10 cellular contexts compared by ENCODE assay signal in genomic region chr1:201791051-201791774, GRCh38. TPM values are rescaled to one million over a fixed set of nuclear protein-coding genes. Genes with fewer than 3 reads are reported as not detected.
DNase-seq lines count a peak whose midpoint lies in the region; ATAC-seq and TF ChIP-seq lines count a peak whose summit lies in the region.
"Had no signal": no experiment of that assay in that cellular context is flagged by ENCODE, and none has a peak within 500 bp of the region (broad histone marks: within the 10 kb centered on the region; RNA-seq: fewer than 3 reads in every experiment).

No MANE protein-coding gene starts in this region.

- H3K27ac Mint-ChIP-seq in type B pancreatic cell, result peak overlapping the region; percentile 17

- H3K4me1 ChIP-seq in duodenal mucosa (ENCODE audit: control insufficient read depth in 1 of 2, insufficient read depth in 2 of 2, low read length in 2 of 2) (peaks cover 16 to 20% of the 10 kb centered on the region in 2 donors), mucosa of rectum (ENCODE audit: control insufficient read depth in 2 of 2, insufficient read depth in 2 of 2, low read length in 2 of 2) (peaks cover 0 to 22% of the 10 kb centered on the region in 2 donors)

- H3K9me3 ChIP-seq in duodenal mucosa (ENCODE audit: control insufficient read depth in 1 of 2, low read length in 2 of 2) (no peaks in the 10 kb centered on the region), mucosa of rectum (ENCODE audit: control insufficient read depth in 2 of 2, low read length in 2 of 2) (no peaks in the 10 kb centered on the region)

- peak overlapping the region; percentile 2 for H3K27ac ChIP-seq in duodenal mucosa (ENCODE audit: low read depth, low read length)
- peak overlapping the region; percentile 66 to 76 for H3K27ac ChIP-seq in mucosa of rectum (ENCODE audit: low read depth in 2 of 2, low read length in 2 of 2)
- H3K27ac ChIP-seq: 22Rv1 had no signal

- H3K9me3 Mint-ChIP-seq in type B pancreatic cell, result no peaks in the 10 kb centered on the region

- H3K27me3 ChIP-seq in duodenal mucosa (ENCODE audit: control insufficient read depth in 1 of 2, insufficient read depth in 2 of 2, low read length in 2 of 2) (no peaks in the 10 kb centered on the region), mucosa of rectum (ENCODE audit: control insufficient read depth in 2 of 2, insufficient read depth in 2 of 2, low read length in 2 of 2) (no peaks in the 10 kb centered on the region)

- H3K4me3 ChIP-seq in duodenal mucosa (ENCODE audit: low read depth in 1 of 2, low read length in 2 of 2) (no peak overlapping the region), mucosa of rectum (ENCODE audit: low read length in 2 of 2) (no peak overlapping the region)

- H3K4me3 Mint-ChIP-seq in type B pancreatic cell, result peak overlapping the region; percentile 8

- peak; percentile 52 for DNase-seq in NCI-H2107 treated with DMSO at 0.1 percent for 48 hours (lab: John Stamatoyannopoulos, UW; ENCODE audit: unreplicated experiment)
- DNase-seq in NCI-H2107 (lab: John Stamatoyannopoulos, UW), result no peak
- no peak for DNase-seq in type B pancreatic cell (ENCODE audit: extremely low spot score, unreplicated experiment)
- DNase-seq in activated CD4-positive, alpha-beta T cell treated with anti-CD3 and anti-CD28 coated beads, Interleukin-2, amount 50 U/mL, for 1 hour, result no peak
- DNase-seq: SIG-M5 had no signal

- H3K27me3 Mint-ChIP-seq in type B pancreatic cell, result no peaks in the 10 kb centered on the region

- H3K36me3 Mint-ChIP-seq in type B pancreatic cell, result peaks cover 51% of the 10 kb centered on the region

- TF ChIP-seq CTCF in type B pancreatic cell (conservative IDR thresholded peaks at IDR 0.05), result no peak

- peaks cover 4 to 33% of the 10 kb centered on the region in 2 donors for H3K36me3 ChIP-seq in duodenal mucosa (ENCODE audit: control insufficient read depth in 1 of 2, insufficient read depth in 2 of 2, low read length in 2 of 2)
- H3K36me3 ChIP-seq in mucosa of rectum (ENCODE audit: control insufficient read depth in 2 of 2, insufficient read depth in 2 of 2, low read length in 2 of 2), result peaks cover 31 to 34% of the 10 kb centered on the region in 2 donors

- no peak overlapping the region for H3K9ac ChIP-seq in duodenal mucosa (ENCODE audit: low read depth in 1 of 2, low read length in 2 of 2)
- H3K9ac ChIP-seq in mucosa of rectum (ENCODE audit: low read depth in 1 of 2, low read length in 2 of 2), result no peak overlapping the region

- peaks cover 29% of the 10 kb centered on the region for H3K4me1 Mint-ChIP-seq in type B pancreatic cell (ENCODE audit: unreplicated experiment)

- ATAC-seq in GM21825 (IDR thresholded peaks at IDR 0.05; ENCODE audit: unreplicated experiment) (no peak), HG02798 (IDR thresholded peaks at IDR 0.05; ENCODE audit: poor library complexity, unreplicated experiment) (no peak)

RNA-seq across cellular contexts. Expression of gene IPO9, which starts 37.7 kb away (rescaled TPM):
- total RNA-seq in type B pancreatic cell (ENCODE audit: low replicate concordance), result 60.8 and 92.4 TPM in 2 replicates
